9 cellular contexts compared by ENCODE assay signal in genomic region chr4:38177792-38178665, GRCh38.
DNase-seq lines count a peak whose midpoint lies in the region; ATAC-seq and TF ChIP-seq lines count a peak whose summit lies in the region.
"Had no signal": no experiment of that assay in that cellular context is flagged by ENCODE, and none has a peak within 500 bp of the region (broad histone marks: within the 10 kb centered on the region; RNA-seq: fewer than 3 reads in every experiment).

No MANE protein-coding gene starts in this region.

- POLR2A ChIA-PET in activated CD4-positive, alpha-beta memory T cell treated with anti-CD3 and anti-CD28 coated beads for 36 hours (lab: Charles Lee), result interaction anchor here (1.1 to 1.2 kb wide), 2 partner anchors 8 to 109 kb away, joined by 3 to 6 read pairs; no protein-coding TSS in a partner anchor

- intact Hi-C loops in activated CD4-positive, alpha-beta memory T cell treated with anti-CD3 and anti-CD28 coated beads for 36 hours (cut with micrococcal nuclease), result loop anchor here (1.0 to 10.0 kb wide), 4 partner anchors 15 to 677 kb away; partner anchors contain the start of gene TLR6

- DNase-seq in NAMALWA (ENCODE audit: low spot score), result peak; percentile 15
- DNase-seq in activated CD4-positive, alpha-beta memory T cell treated with anti-CD3 and anti-CD28 coated beads for 36 hours, result peak; percentile 58
- DNase-seq in foreskin keratinocyte, result no peak
- peak; percentile 38 to 52 for DNase-seq in stimulated activated CD4-positive, alpha-beta T cell treated with anti-CD3 and anti-CD28 coated beads, Interleukin-2, amount 100 ng/mL, for 24 hours
- no peak for DNase-seq in osteocyte (ENCODE audit: extremely low spot score, unreplicated experiment)
- no peak for DNase-seq in LoVo (ENCODE audit: low spot score)
- DNase-seq in HT-29 (ENCODE audit: low spot score), result no peak
- DNase-seq in COLO829 (ENCODE audit: low spot score), result no peak

- peaks cover 54% of the 10 kb centered on the region for H3K4me1 Mint-ChIP-seq in activated CD4-positive, alpha-beta memory T cell treated with anti-CD3 and anti-CD28 coated beads for 36 hours (ENCODE audit: low read depth)
- H3K4me1 Mint-ChIP-seq in osteocyte (ENCODE audit: unreplicated experiment), result peaks cover 3% of the 10 kb centered on the region

- peak overlapping the region; percentile 63 for H3K27ac Mint-ChIP-seq in activated CD4-positive, alpha-beta memory T cell treated with anti-CD3 and anti-CD28 coated beads for 36 hours
- no peak overlapping the region for H3K27ac Mint-ChIP-seq in osteocyte (ENCODE audit: unreplicated experiment)

- no peaks in the 10 kb centered on the region for H3K9me3 Mint-ChIP-seq in activated CD4-positive, alpha-beta memory T cell treated with anti-CD3 and anti-CD28 coated beads for 36 hours
- no peaks in the 10 kb centered on the region for H3K9me3 Mint-ChIP-seq in osteocyte (ENCODE audit: unreplicated experiment)

- peak; percentile 23 for ATAC-seq in foreskin keratinocyte

- TF ChIP-seq CTCF in foreskin keratinocyte (conservative IDR thresholded peaks at IDR 0.05) (no peak), osteocyte (IDR thresholded peaks at IDR 0.05) (no peak)

- no peaks in the 10 kb centered on the region for H3K27me3 ChIP-seq in foreskin keratinocyte

- peaks cover 45% of the 10 kb centered on the region for H3K4me1 ChIP-seq in foreskin keratinocyte

- H3K4me3 Mint-ChIP-seq in activated CD4-positive, alpha-beta memory T cell treated with anti-CD3 and anti-CD28 coated beads for 36 hours, result no peak overlapping the region
- H3K4me3 Mint-ChIP-seq in osteocyte (ENCODE audit: unreplicated experiment), result no peak overlapping the region

- no peaks in the 10 kb centered on the region for H3K36me3 Mint-ChIP-seq in activated CD4-positive, alpha-beta memory T cell treated with anti-CD3 and anti-CD28 coated beads for 36 hours
- H3K36me3 Mint-ChIP-seq in osteocyte (ENCODE audit: unreplicated experiment), result no peaks in the 10 kb centered on the region
- H3K36me3 Mint-ChIP-seq: brain had no signal

- H3K27ac ChIP-seq in foreskin keratinocyte, result peak overlapping the region; percentile 81

- CTCF ChIA-PET in activated CD4-positive, alpha-beta memory T cell treated with anti-CD3 and anti-CD28 coated beads for 36 hours (lab: Charles Lee), result interaction anchor here (0.6 to 8.8 kb wide), 15 partner anchors 17 to 711 kb away, joined by 3 to 165 read pairs (median 7); no protein-coding TSS in a partner anchor

- no peaks in the 10 kb centered on the region for H3K27me3 Mint-ChIP-seq in activated CD4-positive, alpha-beta memory T cell treated with anti-CD3 and anti-CD28 coated beads for 36 hours
- no peaks in the 10 kb centered on the region for H3K27me3 Mint-ChIP-seq in osteocyte (ENCODE audit: unreplicated experiment)
- H3K27me3 Mint-ChIP-seq: brain had no signal

Comparison
In these comparisons a context has a peak if more than half of its experiments do, and no peak if none do; other contexts are left out.
1. DNase-seq: peak in NAMALWA (single experiment), activated CD4-positive, alpha-beta memory T cell treated with anti-CD3 and anti-CD28 coated beads for 36 hours (single experiment) and stimulated activated CD4-positive, alpha-beta T cell treated with anti-CD3 and anti-CD28 coated beads, Interleukin-2, amount 100 ng/mL, for 24 hours (2 of 2); none in foreskin keratinocyte (0 of 2), osteocyte (single experiment), LoVo (single experiment), HT-29 (single experiment) and COLO829 (single experiment).